Comparison of ENCODE assay signal across 7 cellular contexts in genomic region chr15:58980351-58980939, GRCh38.
DNase-seq lines count a peak whose midpoint lies in the region; ATAC-seq, FAIRE-seq and TF ChIP-seq lines count a peak whose summit lies in the region.

No MANE protein-coding gene starts in this region.

- H2AFZ ChIP-seq in MM.1S (ENCODE audit: low read length) = peak overlapping the region; percentile 55; the same call in 1 of the 2 replicates

- H3K9me2 ChIP-seq in MM.1S (replicated peaks; ENCODE audit: insufficient read depth, low read length) = no peaks in the 10 kb centered on the region

- peak overlapping the region; percentile 97 for H3K27ac Mint-ChIP-seq in stimulated activated memory B cell treated with anti-CD40 and anti-IgM and Interleukin-4, amounts not matched to agents 10 μg/mL and 1 μg/mL and 100 μg/mL, for 72 hours

- no peaks in the 10 kb centered on the region; the same call in 1 of the 2 replicates for H3K27me3 ChIP-seq in MM.1S (replicated peaks; ENCODE audit: insufficient read depth, low read length)

- TF ChIP-seq CTCF in MM.1S (IDR thresholded peaks at IDR 0.05; ENCODE audit: low read length) = peak; percentile 46

- H3K79me2 ChIP-seq in MM.1S (ENCODE audit: low read length) = no peaks in the 10 kb centered on the region

- FAIRE-seq in TTC549 (lab: Jason Lieb, UNC) = peak; percentile 97

- peak overlapping the region; percentile 25; the same call in 1 of the 2 replicates for H3K9ac ChIP-seq in MM.1S (ENCODE audit: low read length)

- peaks cover 48% of the 10 kb centered on the region for H3F3A ChIP-seq in MM.1S (ENCODE audit: insufficient read depth, low read length)

- H3K9me3 Mint-ChIP-seq in stimulated activated memory B cell treated with anti-CD40 and anti-IgM and Interleukin-4, amounts not matched to agents 10 μg/mL and 1 μg/mL and 100 μg/mL, for 72 hours = no peaks in the 10 kb centered on the region

- H3K27me3 Mint-ChIP-seq in stimulated activated memory B cell treated with anti-CD40 and anti-IgM and Interleukin-4, amounts not matched to agents 10 μg/mL and 1 μg/mL and 100 μg/mL, for 72 hours = no peaks in the 10 kb centered on the region

- H3K4me2 ChIP-seq in MM.1S (ENCODE audit: low read depth, low read length) = peak overlapping the region; percentile 61

- DNase-seq in GDM1 (lab: John Stamatoyannopoulos, UW) (peak; percentile 21), MM.1S (peak; percentile 66), foreskin melanocyte (peak; percentile 40), SW480 (ENCODE audit: low spot score) (no peak)

- peak overlapping the region; percentile 79; the same call in 1 of the 2 replicates for H3K27ac ChIP-seq in MM.1S (ENCODE audit: low read length)

- ATAC-seq in stimulated activated memory B cell treated with anti-CD40 and anti-IgM and Interleukin-4, amounts not matched to agents 10 μg/mL and 1 μg/mL and 100 μg/mL, for 72 hours = no peak
- ATAC-seq in GM21526 (IDR thresholded peaks at IDR 0.05; ENCODE audit: low FRiP score, unreplicated experiment) = no peak

- H3K9me3 ChIP-seq in MM.1S (replicated peaks; ENCODE audit: insufficient read depth, low read length) = no peaks in the 10 kb centered on the region

- H3K36me3 Mint-ChIP-seq in stimulated activated memory B cell treated with anti-CD40 and anti-IgM and Interleukin-4, amounts not matched to agents 10 μg/mL and 1 μg/mL and 100 μg/mL, for 72 hours = no peaks in the 10 kb centered on the region

- peaks cover 30% of the 10 kb centered on the region for H3K4me1 ChIP-seq in MM.1S (ENCODE audit: low read length)

- peak overlapping the region; percentile 73 for H3K4me3 Mint-ChIP-seq in stimulated activated memory B cell treated with anti-CD40 and anti-IgM and Interleukin-4, amounts not matched to agents 10 μg/mL and 1 μg/mL and 100 μg/mL, for 72 hours

- no peaks in the 10 kb centered on the region for H4K20me1 ChIP-seq in MM.1S (ENCODE audit: insufficient read depth, low read length)

- no peaks in the 10 kb centered on the region for H3K36me3 ChIP-seq in MM.1S (replicated peaks; ENCODE audit: insufficient read depth, low read length)

- peaks cover 57% of the 10 kb centered on the region for H3K4me1 Mint-ChIP-seq in stimulated activated memory B cell treated with anti-CD40 and anti-IgM and Interleukin-4, amounts not matched to agents 10 μg/mL and 1 μg/mL and 100 μg/mL, for 72 hours

- H3K4me3 ChIP-seq in MM.1S (ENCODE audit: low read length) = peak overlapping the region; percentile 36
